8 cellular contexts compared by ENCODE assay signal in genomic region chr3:194685723-194686413, GRCh38. TPM values are rescaled to one million over a fixed set of nuclear protein-coding genes. Genes with fewer than 3 reads are reported as not detected.
DNase-seq lines count a peak whose midpoint lies in the region; ATAC-seq, FAIRE-seq and TF ChIP-seq lines count a peak whose summit lies in the region.

Gene FAM43A (plus strand): TSS chr3:194685883. CDS start chr3:194686827, 944 bp downstream.

- peaks cover 2% of the 10 kb centered on the region for H3K36me3 Mint-ChIP-seq in activated CD4-positive, alpha-beta T cell treated with anti-CD3 and anti-CD28 coated beads, Interleukin-2, amount 10 ng/mL, durations not matched to agents 24 days and 14 days (ENCODE audit: low read depth)

- ATAC-seq in HG03103 (IDR thresholded peaks at IDR 0.05; ENCODE audit: low read depth, unreplicated experiment), result peak; percentile 47
- ATAC-seq in HG02970 (IDR thresholded peaks at IDR 0.05; ENCODE audit: low FRiP score, unreplicated experiment), result no peak

- no peak for TF ChIP-seq CTCF in colonic mucosa (IDR thresholded peaks at IDR 0.05)

- peak; percentile 81 for FAIRE-seq in GM12891 (lab: Jason Lieb, UNC)

- peak within 1 kb of the TSS; percentile 63 for H3K27ac Mint-ChIP-seq in activated CD4-positive, alpha-beta T cell treated with anti-CD3 and anti-CD28 coated beads, Interleukin-2, amount 10 ng/mL, durations not matched to agents 24 days and 14 days

- peak within 1 kb of the TSS; percentile 65 to 84 for H3K9ac ChIP-seq in colonic mucosa (ENCODE audit: low read depth in 2 of 2, low read length in 2 of 2)

- H3K9me3 Mint-ChIP-seq in activated CD4-positive, alpha-beta T cell treated with anti-CD3 and anti-CD28 coated beads, Interleukin-2, amount 10 ng/mL, durations not matched to agents 24 days and 14 days, result no peaks in the 10 kb centered on the region

- peak; percentile 99 for TF ChIP-seq POLR2A in GM12891 (IDR thresholded peaks at IDR 0.05; ENCODE audit: low read depth, low read length)

- H3K4me1 ChIP-seq in colonic mucosa, result peaks cover 14% of the 10 kb centered on the region

- H3K27me3 Mint-ChIP-seq in activated CD4-positive, alpha-beta T cell treated with anti-CD3 and anti-CD28 coated beads, Interleukin-2, amount 10 ng/mL, durations not matched to agents 24 days and 14 days, result peaks cover 53% of the 10 kb centered on the region

- peaks cover 53% of the 10 kb centered on the region for H3K4me1 Mint-ChIP-seq in activated CD4-positive, alpha-beta T cell treated with anti-CD3 and anti-CD28 coated beads, Interleukin-2, amount 10 ng/mL, durations not matched to agents 24 days and 14 days

- DNase-seq in GM12891 (ENCODE audit: insufficient read length, low spot score), result peak; percentile 73
- peak; percentile 78 for DNase-seq in NCI-H460 (ENCODE audit: extremely low read depth, low read depth)
- peak; percentile 94 for DNase-seq in activated CD4-positive, alpha-beta T cell treated with anti-CD3 and anti-CD28 coated beads, Interleukin-2, amount 10 ng/mL, durations not matched to agents 24 days and 14 days
- peak; percentile 97 for DNase-seq in colonic mucosa
- peak; percentile 88 for DNase-seq in stimulated activated CD4-positive, alpha-beta T cell treated with anti-CD3 and anti-CD28 coated beads, Interleukin-15, amount 100 ng/mL, for 24 hours

- H3K9me3 ChIP-seq in colonic mucosa, result no peaks in the 10 kb centered on the region

- H3K4me3 Mint-ChIP-seq in activated CD4-positive, alpha-beta T cell treated with anti-CD3 and anti-CD28 coated beads, Interleukin-2, amount 10 ng/mL, durations not matched to agents 24 days and 14 days, result peak within 1 kb of the TSS; percentile 83

- intact Hi-C loops in activated CD4-positive, alpha-beta T cell treated with anti-CD3 and anti-CD28 coated beads, Interleukin-2, amount 10 ng/mL, durations not matched to agents 24 days and 14 days (cut with micrococcal nuclease), result loop anchor here (1.0 to 10.0 kb wide), 6 partner anchors 11 to 756 kb away; partner anchors contain the start of genes ACAP2 and HES1
- intact Hi-C loops in colonic mucosa (cut with DNase I), result loop anchor here (5.0 kb wide), 1 partner anchor 421 kb away; no protein-coding TSS in a partner anchor

- H3K27me3 ChIP-seq in colonic mucosa (no peaks in the 10 kb centered on the region), layer of hippocampus (ENCODE audit: control insufficient read depth, insufficient read depth, low read length) (no peaks in the 10 kb centered on the region)

- H3K4me3 ChIP-seq in colonic mucosa, result peak within 1 kb of the TSS; percentile 82

- peak within 1 kb of the TSS; percentile 82 for H3K27ac ChIP-seq in colonic mucosa
- H3K27ac ChIP-seq in layer of hippocampus (ENCODE audit: low read depth, low read length), result peak within 1 kb of the TSS; percentile 44

- H3K36me3 ChIP-seq in colonic mucosa, result no peaks in the 10 kb centered on the region

TF ChIP-seq in GM12891, 5 proteins besides CTCF, POLR2A, EP300 and RAD21:
- TF ChIP-seq SPI1 (IDR thresholded peaks at IDR 0.05; ENCODE audit: low read depth, low read length) (no peak), PAX5 (IDR thresholded peaks at IDR 0.05; ENCODE audit: insufficient read depth, low read length, severe bottlenecking) (peak; percentile 98), POU2F2 (IDR thresholded peaks at IDR 0.05; ENCODE audit: low read depth, low read length) (peak; percentile 89), TAF1 (IDR thresholded peaks at IDR 0.05; ENCODE audit: low read depth, low read length) (peak; percentile 95), POLR2AphosphoS5 (IDR thresholded peaks at IDR 0.05; ENCODE audit: low read depth, low read length) (peak; percentile 99)

RNA-seq across cellular contexts. Expression of gene FAM43A, which starts in this region (rescaled TPM):
- 4.6 TPM for polyA plus RNA-seq in GM12891 (2012; ENCODE audit: low read depth, missing spikeins)
- total RNA-seq in NCI-H460 (2014; rRNA removed; shearing (Covaris generic)), result 0.42 and 0.72 TPM in 2 replicates
- 0.30 and 1.3 TPM in 2 replicates for polyA plus RNA-seq in NCI-H460 (2014; cell fraction: nucleus; rRNA removed)
- 7.0 TPM in 2 replicates for total RNA-seq in activated CD4-positive, alpha-beta T cell treated with anti-CD3 and anti-CD28 coated beads, Interleukin-2, amount 10 ng/mL, durations not matched to agents 24 days and 14 days
- 10 to 100 TPM in 1 of 2 donors, 1 to 10 TPM in 1; 7.2 to 10.2 TPM for total RNA-seq in colonic mucosa
